Comparison of ENCODE assay signal across 1 cellular context in genomic region chr14:68979021-68979721, GRCh38.
TF ChIP-seq lines count a peak whose summit lies in the region.

Gene ACTN1 (minus strand): TSS chr14:68979302. CDS start chr14:68979056, 246 bp downstream.

TF ChIP-seq in WTC11, 78 proteins besides CTCF, POLR2A, EP300 and RAD21 (continued from another document):
- TF ChIP-seq ZNF281 (CRISPR knock-in tag; IDR thresholded peaks at IDR 0.05) (no peak), ZNF512 (CRISPR knock-in tag; IDR thresholded peaks at IDR 0.05; ENCODE audit: borderline replicate concordance) (no peak), E2F4 (CRISPR knock-in tag; IDR thresholded peaks at IDR 0.05; ENCODE audit: borderline replicate concordance, low read depth) (0 out of 2 replicates have a peak, but pooled peaks have one; percentile 40), AFF4 (CRISPR knock-in tag; IDR thresholded peaks at IDR 0.05; ENCODE audit: borderline replicate concordance) (no peak), ZMAT4 (CRISPR knock-in tag; IDR thresholded peaks at IDR 0.05) (no peak), ZBTB21 (CRISPR knock-in tag; IDR thresholded peaks at IDR 0.05; ENCODE audit: borderline replicate concordance) (no peak), ZNF396 (CRISPR knock-in tag; IDR thresholded peaks at IDR 0.05; ENCODE audit: borderline replicate concordance) (no peak), TEAD1 (CRISPR knock-in tag; IDR thresholded peaks at IDR 0.05) (0 out of 2 replicates have a peak, but pooled peaks have one; percentile 17), ZNF121 (CRISPR knock-in tag; IDR thresholded peaks at IDR 0.05) (no peak), CDX4 (CRISPR knock-in tag; IDR thresholded peaks at IDR 0.05; ENCODE audit: borderline replicate concordance) (no peak), GTF2I (CRISPR knock-in tag; conservative IDR thresholded peaks at IDR 0.05) (no peak), KAT7 (CRISPR knock-in tag; IDR thresholded peaks at IDR 0.05; ENCODE audit: borderline replicate concordance) (no peak), SP1 (CRISPR knock-in tag; conservative IDR thresholded peaks at IDR 0.05) (peak; percentile 89), SMAD4 (CRISPR knock-in tag; IDR thresholded peaks at IDR 0.05) (no peak), HMGA2 (CRISPR knock-in tag; IDR thresholded peaks at IDR 0.05) (no peak), FOXP4 (CRISPR knock-in tag; IDR thresholded peaks at IDR 0.05) (peak; percentile 35; the same call in 1 of the 2 replicates), NFATC4 (CRISPR knock-in tag; IDR thresholded peaks at IDR 0.05) (no peak), ERG (CRISPR knock-in tag; IDR thresholded peaks at IDR 0.05) (no peak), USF2 (CRISPR knock-in tag; IDR thresholded peaks at IDR 0.05) (peak; percentile 83), ZNF317 (CRISPR knock-in tag; IDR thresholded peaks at IDR 0.05; ENCODE audit: borderline replicate concordance, low read depth) (no peak), NFYB (CRISPR knock-in tag; conservative IDR thresholded peaks at IDR 0.05; ENCODE audit: low read depth) (peak; percentile 98), GABPB1 (CRISPR knock-in tag; IDR thresholded peaks at IDR 0.05) (0 out of 2 replicates have a peak, but pooled peaks have one; percentile 43), ZNF425 (CRISPR knock-in tag; conservative IDR thresholded peaks at IDR 0.05) (no peak), ZNF416 (CRISPR knock-in tag; IDR thresholded peaks at IDR 0.05) (no peak), ZBTB43 (CRISPR knock-in tag; IDR thresholded peaks at IDR 0.05) (peak; percentile 82; the same call in 1 of the 2 replicates), RELA (CRISPR knock-in tag; IDR thresholded peaks at IDR 0.05; ENCODE audit: borderline replicate concordance) (no peak), NR3C1 (CRISPR knock-in tag; conservative IDR thresholded peaks at IDR 0.05; ENCODE audit: low read depth) (0 out of 2 replicates have a peak, but pooled peaks have one; percentile 70), USF1 (CRISPR knock-in tag; IDR thresholded peaks at IDR 0.05) (peak; percentile 76; the same call in 1 of the 2 replicates), TP53 (CRISPR knock-in tag; IDR thresholded peaks at IDR 0.05) (peak; percentile 47; the same call in 1 of the 2 replicates), MAX (CRISPR knock-in tag; IDR thresholded peaks at IDR 0.05) (no peak), E2F5 (CRISPR knock-in tag; IDR thresholded peaks at IDR 0.05) (no peak)
